ENCODE assay signal across 8 cellular contexts in genomic region chr6:99613398-99613704, GRCh38. TPM values are rescaled to one million over a fixed set of nuclear protein-coding genes. Genes with fewer than 3 reads are reported as not detected.
DNase-seq lines count a peak whose midpoint lies in the region; ATAC-seq and TF ChIP-seq lines count a peak whose summit lies in the region.

No MANE protein-coding gene starts in this region.

- H3F3A ChIP-seq in OCI-LY1 (ENCODE audit: insufficient read depth, low read length), result no peaks in the 10 kb centered on the region

- peak overlapping the region; percentile 23; the same call in 1 of the 2 replicates for H3K4me2 ChIP-seq in OCI-LY1 (ENCODE audit: low read length)

- peaks cover 3 to 28% (median 12%) of the 10 kb centered on the region in 11 donors for H3K9me3 Mint-ChIP-seq in naive thymus-derived CD4-positive, alpha-beta T cell

- POLR2A ChIA-PET in BJ (lab: Charles Lee), result no interaction called here
- POLR2A ChIA-PET in naive thymus-derived CD4-positive, alpha-beta T cell (lab: Charles Lee), result no interaction called here

- DNase-seq in BJ (ENCODE audit: low read depth), result no peak
- peak in 1 of 9 donors; percentile 43 for DNase-seq in naive thymus-derived CD4-positive, alpha-beta T cell
- no peak for DNase-seq in NCI-H226
- no peak for DNase-seq in cerebellar cortex (ENCODE audit: low spot score)

- intact Hi-C loops in naive thymus-derived CD4-positive, alpha-beta T cell (cut with micrococcal nuclease), result loop anchor here (2.0 to 5.0 kb wide), 3 partner anchors 45 to 1789 kb away; partner anchors contain the start of gene CCNC (in 1 of the 2)

- ATAC-seq in GM18858 (IDR thresholded peaks at IDR 0.05; ENCODE audit: unreplicated experiment) (peak; percentile 37), HG03025 (IDR thresholded peaks at IDR 0.05; ENCODE audit: low FRiP score, unreplicated experiment) (peak; percentile 57)
- ATAC-seq in naive thymus-derived CD4-positive, alpha-beta T cell, result peak; percentile 65

- H3K4me1 ChIP-seq in OCI-LY1 (ENCODE audit: insufficient read depth, low read length, severe bottlenecking) (no peaks in the 10 kb centered on the region), ectodermal cell (ENCODE audit: control insufficient read depth, insufficient read depth, low read length) (peaks cover 12% of the 10 kb centered on the region)
- H3K4me1 ChIP-seq in naive thymus-derived CD4-positive, alpha-beta T cell (ENCODE audit: control insufficient read depth in 2 of 2, insufficient read depth in 2 of 2, low read length in 2 of 2), result peaks cover 16% of the 10 kb centered on the region in 2 donors

- H3K9me2 ChIP-seq in OCI-LY1 (ENCODE audit: low read depth, low read length), result no peaks in the 10 kb centered on the region

- no peaks in the 10 kb centered on the region for H3K36me3 ChIP-seq in BJ (ENCODE audit: control insufficient read depth, insufficient read depth, low read length)
- H3K36me3 ChIP-seq in OCI-LY1 (ENCODE audit: insufficient read depth, low read length), result no peaks in the 10 kb centered on the region
- no peaks in the 10 kb centered on the region for H3K36me3 ChIP-seq in ectodermal cell (ENCODE audit: control insufficient read depth, insufficient read depth, low read length)
- no peaks in the 10 kb centered on the region for H3K36me3 ChIP-seq in naive thymus-derived CD4-positive, alpha-beta T cell (ENCODE audit: control insufficient read depth in 2 of 3, insufficient read depth in 3 of 3, low read length in 3 of 3)

- H4K20me1 ChIP-seq in OCI-LY1 (ENCODE audit: insufficient read depth, low read length), result no peaks in the 10 kb centered on the region

- H3K4me3 ChIP-seq in BJ (ENCODE audit: low read depth, low read length) (peak overlapping the region; percentile 21), OCI-LY1 (ENCODE audit: low read depth, low read length, poor library complexity, severe bottlenecking) (peak overlapping the region; percentile 19), ectodermal cell (ENCODE audit: insufficient read depth, low read depth, low read length) (peak overlapping the region; percentile 34)
- no peak overlapping the region for H3K4me3 ChIP-seq in naive thymus-derived CD4-positive, alpha-beta T cell (ENCODE audit: low read length)

- no peaks in the 10 kb centered on the region for H3K79me2 ChIP-seq in OCI-LY1 (ENCODE audit: insufficient read depth, low read length)

- no peaks in the 10 kb centered on the region for H3K9me3 ChIP-seq in OCI-LY1 (ENCODE audit: low read length)
- peaks cover under 1% of the 10 kb centered on the region for H3K9me3 ChIP-seq in ectodermal cell (ENCODE audit: control insufficient read depth, low read length)
- H3K9me3 ChIP-seq in naive thymus-derived CD4-positive, alpha-beta T cell (ENCODE audit: control insufficient read depth in 2 of 3, low read length in 3 of 3), result peaks cover 0 to 4% (median 0%) of the 10 kb centered on the region in 3 experiments

- peaks cover 0 to 7% (median 0%) of the 10 kb centered on the region in 5 donors for H3K36me3 Mint-ChIP-seq in naive thymus-derived CD4-positive, alpha-beta T cell

- 0% methylated on average over 38 of the region's 38 CpGs for WGBS in ectodermal cell, 2 experiments

- peak overlapping the region in 7 of 10 donors; percentile 41 to 79 (median 72) for H3K4me3 Mint-ChIP-seq in naive thymus-derived CD4-positive, alpha-beta T cell

- H3K27me3 ChIP-seq in BJ (ENCODE audit: control insufficient read depth, insufficient read depth, low read length), result peaks cover 52% of the 10 kb centered on the region
- no peaks in the 10 kb centered on the region for H3K27me3 ChIP-seq in OCI-LY1 (ENCODE audit: insufficient read depth, low read length)
- peaks cover 100% of the 10 kb centered on the region for H3K27me3 ChIP-seq in ectodermal cell (ENCODE audit: control insufficient read depth, insufficient read depth, low read length, poor library complexity, severe bottlenecking)
- H3K27me3 ChIP-seq in naive thymus-derived CD4-positive, alpha-beta T cell (ENCODE audit: control insufficient read depth in 2 of 2, insufficient read depth in 2 of 2, low read length in 2 of 2), result peaks cover 26 to 54% of the 10 kb centered on the region in 2 donors

- no peak overlapping the region for H3K9ac ChIP-seq in OCI-LY1 (ENCODE audit: low read length)

- no peak overlapping the region for H3K27ac Mint-ChIP-seq in naive thymus-derived CD4-positive, alpha-beta T cell

- no peak overlapping the region for H3K27ac ChIP-seq in OCI-LY1 (ENCODE audit: low read depth, low read length, poor library complexity, severe bottlenecking)
- no peak overlapping the region for H3K27ac ChIP-seq in ectodermal cell (ENCODE audit: insufficient read depth, low read depth, low read length, poor library complexity, severe bottlenecking)
- no peak overlapping the region for H3K27ac ChIP-seq in naive thymus-derived CD4-positive, alpha-beta T cell (ENCODE audit: low read depth, low read length)

- H3K27me3 Mint-ChIP-seq in naive thymus-derived CD4-positive, alpha-beta T cell, result peaks cover 66 to 88% (median 80%) of the 10 kb centered on the region in 5 donors

- H2AFZ ChIP-seq in OCI-LY1 (ENCODE audit: low read length), result no peak overlapping the region

- CTCF ChIA-PET in BJ (lab: Yijun Ruan, JAX), result interaction anchor here (0.6 to 2.1 kb wide), 4 partner anchors 10 to 25 kb away, joined by 3 to 9 read pairs (median 4); no protein-coding TSS in a partner anchor
- CTCF ChIA-PET in naive thymus-derived CD4-positive, alpha-beta T cell (lab: Charles Lee), result no interaction called here

- peak; percentile 59 for TF ChIP-seq CTCF in BJ (IDR thresholded peaks at IDR 0.05; ENCODE audit: insufficient read depth, low read depth, low read length)
- no peak for TF ChIP-seq CTCF in OCI-LY1 (IDR thresholded peaks at IDR 0.05; ENCODE audit: low read length)

- H3K4me1 Mint-ChIP-seq in naive thymus-derived CD4-positive, alpha-beta T cell, result peaks cover 11 to 34% (median 18%) of the 10 kb centered on the region in 7 donors

RNA-seq across cellular contexts. Expression of gene PRDM13, which starts 6.7 kb away (rescaled TPM):
- polyA plus RNA-seq in BJ (2011; rRNA removed), result not detected in 2 replicates
- polyA minus RNA-seq in BJ (2011; rRNA and poly(A)+ RNA removed), result not detected in 2 replicates
- not detected for polyA plus RNA-seq in ectodermal cell (2013, experiment 1 of 4)
- not detected for polyA plus RNA-seq in ectodermal cell (2013, experiment 2 of 4)
- polyA plus RNA-seq in ectodermal cell (2013, experiment 3 of 4), result 0.59 TPM
- polyA plus RNA-seq in ectodermal cell (2013, experiment 4 of 4), result 0.41 TPM
- total RNA-seq in naive thymus-derived CD4-positive, alpha-beta T cell, result not detected
- polyA plus RNA-seq in naive thymus-derived CD4-positive, alpha-beta T cell, result not detected

RNA-seq across cellular contexts. Expression of gene CCNC, which starts 44.9 kb away (rescaled TPM):
- polyA plus RNA-seq in BJ (2011; rRNA removed), result 32.3 and 44.8 TPM in 2 replicates
- polyA minus RNA-seq in BJ (2011; rRNA and poly(A)+ RNA removed), result 15.8 and 23.6 TPM in 2 replicates
- 75.7 TPM for polyA plus RNA-seq in ectodermal cell (2013, experiment 1 of 4)
- 80.6 TPM for polyA plus RNA-seq in ectodermal cell (2013, experiment 2 of 4)
- polyA plus RNA-seq in ectodermal cell (2013, experiment 3 of 4), result 64.1 TPM
- 70.0 TPM for polyA plus RNA-seq in ectodermal cell (2013, experiment 4 of 4)
- 10 to 100 TPM; 31.4 to 45.4 (median 37.3) TPM for total RNA-seq in naive thymus-derived CD4-positive, alpha-beta T cell
- polyA plus RNA-seq in naive thymus-derived CD4-positive, alpha-beta T cell, result 10 to 100 TPM; 34.6 to 44.0 TPM
